16 cellular contexts compared by ENCODE assay signal in the genomic region with DNA sequence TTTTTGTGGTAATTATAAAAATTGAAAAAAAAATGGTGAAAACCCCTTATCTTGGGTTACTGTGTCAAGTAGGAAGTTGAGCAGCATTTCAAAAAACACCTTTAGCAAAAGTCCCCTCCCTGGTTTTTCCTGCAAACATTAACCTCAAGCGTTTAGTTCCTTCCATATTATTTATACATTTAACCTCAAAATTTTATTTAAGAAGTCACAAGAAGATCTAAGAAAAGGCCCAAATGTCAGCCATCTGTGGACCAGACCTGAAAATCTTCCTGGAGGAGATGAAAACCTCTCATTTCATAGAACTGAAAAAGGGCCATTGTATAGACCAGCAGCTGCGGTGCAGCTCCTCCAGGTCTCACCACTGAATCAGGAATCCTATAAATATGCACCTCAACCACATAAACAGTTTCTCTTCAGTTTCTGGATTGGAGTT. TPM values are rescaled to one million over a fixed set of nuclear protein-coding genes. Genes with fewer than 3 reads are reported as not detected.
A peak's percentile ranks its signal among the peaks of the same experiment; 100 is the strongest.
DNase-seq lines count a peak whose midpoint lies in the region; ATAC-seq and TF ChIP-seq lines count a peak whose summit lies in the region.
"Had no signal": no experiment of that assay in that cellular context is flagged by ENCODE, and none has a peak within 500 bp of the region (broad histone marks: within the 10 kb centered on the region; RNA-seq: fewer than 3 reads in every experiment).

No MANE protein-coding gene starts in this region.

- POLR2A ChIA-PET in activated CD4-positive, alpha-beta T cell treated with anti-CD3 and anti-CD28 coated beads for 36 hours (lab: Charles Lee): no interaction called here
- POLR2A ChIA-PET in activated CD4-positive, alpha-beta memory T cell treated with anti-CD3 and anti-CD28 coated beads for 36 hours (lab: Charles Lee): interaction anchor here (1.1 to 1.7 kb wide), 2 partner anchors 23 to 41 kb away, joined by 5 to 6 read pairs; a partner anchor contains a TSS

- TF ChIP-seq CTCF in neural progenitor cell (IDR thresholded peaks at IDR 0.05): no peak
- TF ChIP-seq CTCF in breast epithelium (IDR thresholded peaks at IDR 0.05): no peak

- H3K27me3 Mint-ChIP-seq in activated CD4-positive, alpha-beta T cell treated with anti-CD3 and anti-CD28 coated beads for 36 hours: no peaks in the 10 kb centered on the region
- no peaks in the 10 kb centered on the region for H3K27me3 Mint-ChIP-seq in activated CD4-positive, alpha-beta memory T cell treated with anti-CD3 and anti-CD28 coated beads for 36 hours
- no peaks in the 10 kb centered on the region for H3K27me3 Mint-ChIP-seq in neural progenitor cell (ENCODE audit: insufficient read depth, low read depth)

- H3K4me3 Mint-ChIP-seq in activated CD4-positive, alpha-beta T cell treated with anti-CD3 and anti-CD28 coated beads for 36 hours: peak overlapping the region; percentile 49
- H3K4me3 Mint-ChIP-seq in activated CD4-positive, alpha-beta memory T cell treated with anti-CD3 and anti-CD28 coated beads for 36 hours: peak overlapping the region; percentile 35
- H3K4me3 Mint-ChIP-seq in neural progenitor cell: no peak overlapping the region
- H3K4me3 Mint-ChIP-seq: HFFc6 had no signal

- peaks cover 48% of the 10 kb centered on the region for H3K4me1 Mint-ChIP-seq in activated CD4-positive, alpha-beta T cell treated with anti-CD3 and anti-CD28 coated beads for 36 hours
- peaks cover 46% of the 10 kb centered on the region for H3K4me1 Mint-ChIP-seq in activated CD4-positive, alpha-beta memory T cell treated with anti-CD3 and anti-CD28 coated beads for 36 hours (ENCODE audit: low read depth)
- H3K4me1 Mint-ChIP-seq in neural progenitor cell: no peaks in the 10 kb centered on the region

- H3K4me1 ChIP-seq in neural progenitor cell (peaks cover 13% of the 10 kb centered on the region), breast epithelium (no peaks in the 10 kb centered on the region)
- H3K4me1 ChIP-seq: tibial artery had no signal

- no peak for DNase-seq in activated CD4-positive, alpha-beta T cell treated with anti-CD3 and anti-CD28 coated beads for 36 hours
- no peak for DNase-seq in activated CD4-positive, alpha-beta T cell treated with anti-CD3 and anti-CD28 coated beads for 4 hours
- no peak for DNase-seq in activated CD4-positive, alpha-beta memory T cell treated with anti-CD3 and anti-CD28 coated beads for 36 hours
- DNase-seq in neural progenitor cell (ENCODE audit: low spot score) (no peak), D341Med (ENCODE audit: low spot score) (no peak), NCI-H748 (lab: John Stamatoyannopoulos, UW; ENCODE audit: unreplicated experiment) (no peak), breast epithelium (ENCODE audit: low spot score in 2 of 2) (no peak)
- DNase-seq: activated CD4-positive, CD25-positive, alpha-beta regulatory T cell; HFFc6; NCI-H2081 treated with DMSO at 0.1 percent for 48 hours; nucleus accumbens; tibial artery had no signal

- H3K4me2 ChIP-seq in neural progenitor cell: no peak overlapping the region

- H3F3A ChIP-seq in neural progenitor cell (ENCODE audit: low read depth): no peaks in the 10 kb centered on the region

- intact Hi-C loops in activated CD4-positive, alpha-beta T cell treated with anti-CD3 and anti-CD28 coated beads for 36 hours (cut with DNase I, micrococcal nuclease): loop anchor here in 1 of 2 experiments (5.0 kb wide), 1 partner anchor 39 kb away; a partner anchor contains a TSS
- intact Hi-C loops in activated CD4-positive, alpha-beta memory T cell treated with anti-CD3 and anti-CD28 coated beads for 36 hours (cut with micrococcal nuclease): no loop called here
- intact Hi-C loops in breast epithelium (cut with DNase I; ENCODE audit: low total_unique reads): loop anchor here (2.0 kb wide), 1 partner anchor 39 kb away; no protein-coding TSS in a partner anchor

- H3K9ac ChIP-seq in neural progenitor cell: no peak overlapping the region

- H3K27ac ChIP-seq in neural progenitor cell: no peak overlapping the region
- H3K27ac ChIP-seq in breast epithelium: no peak overlapping the region
- H3K27ac ChIP-seq: 22Rv1, SK-N-MC, tibial artery had no signal

- H3K36me3 ChIP-seq in neural progenitor cell (no peaks in the 10 kb centered on the region), breast epithelium (no peaks in the 10 kb centered on the region)
- H3K36me3 ChIP-seq: tibial artery had no signal

- H3K4me3 ChIP-seq in neural progenitor cell: no peak overlapping the region
- H3K4me3 ChIP-seq in breast epithelium: no peak overlapping the region
- H3K4me3 ChIP-seq: lung, SK-N-MC, tibial artery had no signal

- H3K9me3 Mint-ChIP-seq in activated CD4-positive, alpha-beta T cell treated with anti-CD3 and anti-CD28 coated beads for 36 hours (ENCODE audit: low read depth): peaks cover 4% of the 10 kb centered on the region
- H3K9me3 Mint-ChIP-seq in activated CD4-positive, alpha-beta memory T cell treated with anti-CD3 and anti-CD28 coated beads for 36 hours: no peaks in the 10 kb centered on the region
- peaks cover 15% of the 10 kb centered on the region for H3K9me3 Mint-ChIP-seq in neural progenitor cell
- H3K9me3 Mint-ChIP-seq: HFFc6 had no signal

- H3K27me3 ChIP-seq in neural progenitor cell: no peaks in the 10 kb centered on the region
- no peaks in the 10 kb centered on the region for H3K27me3 ChIP-seq in breast epithelium
- H3K27me3 ChIP-seq: tibial artery had no signal

- H2AFZ ChIP-seq in neural progenitor cell (replicated peaks): peak overlapping the region; percentile 78

- no peaks in the 10 kb centered on the region for H3K79me2 ChIP-seq in neural progenitor cell (ENCODE audit: low read depth)

- H4K20me1 ChIP-seq in neural progenitor cell (ENCODE audit: low read depth): no peaks in the 10 kb centered on the region

- H3K9me3 ChIP-seq in neural progenitor cell (ENCODE audit: low read depth) (no peaks in the 10 kb centered on the region), breast epithelium (no peaks in the 10 kb centered on the region)
- H3K9me3 ChIP-seq: tibial artery had no signal

- no peak for ATAC-seq in activated CD4-positive, alpha-beta T cell treated with anti-CD3 and anti-CD28 coated beads for 36 hours
- ATAC-seq in HG02678 (IDR thresholded peaks at IDR 0.05; ENCODE audit: unreplicated experiment): peak; percentile 35

- no peaks in the 10 kb centered on the region for H3K36me3 Mint-ChIP-seq in activated CD4-positive, alpha-beta T cell treated with anti-CD3 and anti-CD28 coated beads for 36 hours (ENCODE audit: low read depth)
- H3K36me3 Mint-ChIP-seq in activated CD4-positive, alpha-beta memory T cell treated with anti-CD3 and anti-CD28 coated beads for 36 hours: no peaks in the 10 kb centered on the region
- peaks cover 2% of the 10 kb centered on the region for H3K36me3 Mint-ChIP-seq in neural progenitor cell

- CTCF ChIA-PET in activated CD4-positive, alpha-beta T cell treated with anti-CD3 and anti-CD28 coated beads for 36 hours (lab: Charles Lee): interaction anchor here (0.7 kb wide), 1 partner anchor 220 kb away, joined by 3 read pairs; no protein-coding TSS in a partner anchor
- CTCF ChIA-PET in activated CD4-positive, alpha-beta memory T cell treated with anti-CD3 and anti-CD28 coated beads for 36 hours (lab: Charles Lee): no interaction called here

- TF ChIP-seq POLR2A in breast epithelium (IDR thresholded peaks at IDR 0.05): no peak

- H3K27ac Mint-ChIP-seq in activated CD4-positive, alpha-beta T cell treated with anti-CD3 and anti-CD28 coated beads for 36 hours: peak overlapping the region; percentile 62
- H3K27ac Mint-ChIP-seq in activated CD4-positive, alpha-beta memory T cell treated with anti-CD3 and anti-CD28 coated beads for 36 hours: peak overlapping the region; percentile 56
- H3K27ac Mint-ChIP-seq in neural progenitor cell: no peak overlapping the region
- H3K27ac Mint-ChIP-seq: HFFc6 had no signal

RNA-seq across cellular contexts. Expression of a gene that starts 40.4 kb away (rescaled TPM):
- 100 to 1,000 TPM in 1 of 2 experiments, 10 to 100 TPM in 1; 76.6 to 131 TPM for total RNA-seq in activated CD4-positive, alpha-beta T cell treated with anti-CD3 and anti-CD28 coated beads for 36 hours
- 100 to 1,000 TPM; 137 to 144 TPM for total RNA-seq in activated CD4-positive, alpha-beta memory T cell treated with anti-CD3 and anti-CD28 coated beads for 36 hours
- total RNA-seq in neural progenitor cell (ENCODE audit: low replicate concordance) (25.2 and 45.1 TPM in 2 replicates), breast epithelium (100 to 1,000 TPM in 1 of 3 donors, 10 to 100 TPM in 2; 83.9 to 106 (median 96.3) TPM)
